Comparison of ENCODE assay signal across 6 cellular contexts in genomic region chr10:32093650-32094049, GRCh38.
"Had no signal": no experiment of that assay in that cellular context is flagged by ENCODE, and none has a peak within 500 bp of the region (broad histone marks: within the 10 kb centered on the region; RNA-seq: fewer than 3 reads in every experiment).

No MANE protein-coding gene starts in this region.

- H3K4me3 ChIP-seq: K562 had no signal

- H3K9ac ChIP-seq: KMS-11 had no signal

- H3K4me2 ChIP-seq: KMS-11 had no signal

- DNase-seq: IMR-90, KBM-7, KG1 had no signal

- ATAC-seq: K562 had no signal

- FAIRE-seq: K562 had no signal

- H3K27ac ChIP-seq: HL-60, KMS-11 had no signal
